ENCODE assay signal across 11 cellular contexts in the genomic region with DNA sequence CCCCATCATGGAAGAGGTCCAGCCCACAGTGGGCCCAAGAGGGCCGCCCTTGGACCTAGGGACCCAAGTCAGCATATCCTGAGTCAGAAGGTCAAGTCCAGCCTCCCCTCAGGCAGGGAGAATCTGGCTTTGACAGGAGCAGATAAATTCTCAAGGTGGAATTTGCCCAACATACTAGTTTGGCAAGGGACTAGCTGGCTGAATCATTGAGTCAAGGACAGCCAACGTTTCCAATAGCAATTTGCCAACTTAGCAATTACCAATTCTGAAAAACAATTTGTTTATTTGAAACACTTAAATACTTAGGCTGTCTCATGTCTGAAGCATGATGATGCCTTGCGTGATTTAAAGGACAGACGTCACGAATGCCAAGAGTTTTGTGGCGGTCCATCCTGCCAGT. TPM values are rescaled to one million over a fixed set of nuclear protein-coding genes. Genes with fewer than 3 reads are reported as not detected.
"Had no signal": no experiment of that assay in that cellular context is flagged by ENCODE, and none has a peak within 500 bp of the region (broad histone marks: within the 10 kb centered on the region; RNA-seq: fewer than 3 reads in every experiment).

No MANE protein-coding gene starts in this region.

RNA-seq across cellular contexts. Expression of a gene that starts 2.7 kb away (rescaled TPM):
- total RNA-seq: OCI-LY7, PC-3, PC-9, Peyer's patch, Right ventricle myocardium inferior, Right ventricle myocardium superior, RPMI7951, SJCRH30, SJSA1, SK-MEL-5 had no signal
- polyA plus RNA-seq: SK-N-SH had no signal
